In genomic region chr17:46135879-46136562, GRCh38 we compare ENCODE assay signal across 19 cellular contexts. TPM values are rescaled to one million over a fixed set of nuclear protein-coding genes. Genes with fewer than 3 reads are reported as not detected.
A peak's percentile ranks its signal among the peaks of the same experiment; 100 is the strongest.
DNase-seq lines count a peak whose midpoint lies in the region; ATAC-seq, FAIRE-seq and TF ChIP-seq lines count a peak whose summit lies in the region.
"Had no signal": no experiment of that assay in that cellular context is flagged by ENCODE, and none has a peak within 500 bp of the region (broad histone marks: within the 10 kb centered on the region; RNA-seq: fewer than 3 reads in every experiment).

No MANE protein-coding gene starts in this region.

- H3K27ac ChIP-seq in Karpas-422 (ENCODE audit: low read length) (peak overlapping the region; percentile 49), GM12878 (ENCODE audit: control insufficient read depth, insufficient read depth) (peak overlapping the region; percentile 21; the same call in 1 of the 2 replicates), trophoblast cell (ENCODE audit: low read depth, low read length) (no peak overlapping the region)
- H3K27ac ChIP-seq: ovary, Peyer's patch, tibial artery had no signal

- H3K9me3 ChIP-seq in Karpas-422 (ENCODE audit: low read length) (no peaks in the 10 kb centered on the region), GM12878 (replicated peaks; ENCODE audit: control insufficient read depth, insufficient read depth, low read length) (no peaks in the 10 kb centered on the region), trophoblast cell (ENCODE audit: insufficient read depth, low read depth, low read length) (no peaks in the 10 kb centered on the region)
- H3K9me3 ChIP-seq: Caco-2, ovary, Peyer's patch, tibial artery had no signal

- no peak for TF ChIP-seq CTCF in activated CD8-positive, alpha-beta T cell treated with anti-CD3 and anti-CD28 coated beads for 36 hours (IDR thresholded peaks at IDR 0.05)
- no peak for TF ChIP-seq CTCF in GM12878 (IDR thresholded peaks at IDR 0.05 in 2 of 3, conservative IDR thresholded peaks at IDR 0.05 in 1 of 3; ENCODE audit: control insufficient read depth in 2 of 3, extremely low read depth in 1 of 3, insufficient read depth in 1 of 3, low read depth in 3 of 3, low read length in 3 of 3)

- RAD21 ChIA-PET in GM12878 (lab: Charles Lee; ENCODE audit: unreplicated experiment), result interaction anchor here (0.6 to 1.8 kb wide), 4 partner anchors 10 to 51 kb away, joined by 4 to 7 read pairs (median 4); no protein-coding TSS in a partner anchor

- no peaks in the 10 kb centered on the region for H3K27me3 Mint-ChIP-seq in activated CD8-positive, alpha-beta T cell treated with anti-CD3 and anti-CD28 coated beads for 36 hours
- no peaks in the 10 kb centered on the region for H3K27me3 Mint-ChIP-seq in activated CD8-positive, alpha-beta T cell treated with anti-CD3 and anti-CD28 coated beads, Interleukin-2, amount 10 ng/mL, durations not matched to agents 7 days and 5 days (ENCODE audit: low read depth)

- H2BK120ac ChIP-seq in trophoblast cell (ENCODE audit: insufficient read depth, low read length, poor library complexity), result no peak overlapping the region

- H3K9ac ChIP-seq in Karpas-422 (ENCODE audit: low read length), result no peak overlapping the region
- H3K9ac ChIP-seq in GM12878 (ENCODE audit: control insufficient read depth, insufficient read depth, low read length), result no peak overlapping the region
- H3K9ac ChIP-seq in trophoblast cell (ENCODE audit: low read length), result no peak overlapping the region

- H3K4me3 Mint-ChIP-seq in activated CD8-positive, alpha-beta T cell treated with anti-CD3 and anti-CD28 coated beads for 36 hours, result no peak overlapping the region
- H3K4me3 Mint-ChIP-seq in activated CD8-positive, alpha-beta T cell treated with anti-CD3 and anti-CD28 coated beads, Interleukin-2, amount 10 ng/mL, durations not matched to agents 7 days and 5 days, result no peak overlapping the region

- H3K4me1 Mint-ChIP-seq in activated CD8-positive, alpha-beta T cell treated with anti-CD3 and anti-CD28 coated beads for 36 hours (ENCODE audit: low read depth), result peaks cover 90% of the 10 kb centered on the region
- H3K4me1 Mint-ChIP-seq in activated CD8-positive, alpha-beta T cell treated with anti-CD3 and anti-CD28 coated beads, Interleukin-2, amount 10 ng/mL, durations not matched to agents 7 days and 5 days (ENCODE audit: low read depth), result peaks cover 65% of the 10 kb centered on the region

- DNase-seq in activated CD8-positive, alpha-beta T cell treated with anti-CD3 and anti-CD28 coated beads for 36 hours, result no peak
- no peak for DNase-seq in activated CD8-positive, alpha-beta T cell treated with anti-CD3 and anti-CD28 coated beads, Interleukin-2, amount 10 ng/mL, durations not matched to agents 7 days and 5 days
- DNase-seq in Karpas-422 (no peak), GM12878 (ENCODE audit: low read depth, low spot score) (no peak), trophoblast cell (no peak), AG08395 (ENCODE audit: low spot score) (no peak), NCI-H748 (lab: John Stamatoyannopoulos, UW; ENCODE audit: unreplicated experiment) (no peak), mucosa of gallbladder (ENCODE audit: low spot score) (no peak)
- DNase-seq: Caco-2; dorsolateral prefrontal cortex; GDM1; HCEC 1CT; MM.1S; NCI-H2029 treated with DMSO at 0.1 percent for 48 hours; NCI-H82; ovary; Peyer's patch; stimulated activated CD4-positive, alpha-beta T cell treated with anti-CD3 and anti-CD28 coated beads, Interleukin-4, amount 100 ng/mL, for 4 hours; tibial artery had no signal

- TF ChIP-seq POLR2A in GM12878 (IDR thresholded peaks at IDR 0.05; ENCODE audit: low read depth, low read length), result no peak

- no peaks in the 10 kb centered on the region for H3K9me3 Mint-ChIP-seq in activated CD8-positive, alpha-beta T cell treated with anti-CD3 and anti-CD28 coated beads for 36 hours
- peaks cover 3% of the 10 kb centered on the region for H3K9me3 Mint-ChIP-seq in activated CD8-positive, alpha-beta T cell treated with anti-CD3 and anti-CD28 coated beads, Interleukin-2, amount 10 ng/mL, durations not matched to agents 7 days and 5 days (ENCODE audit: insufficient read depth)

- no peaks in the 10 kb centered on the region for H3K9me2 ChIP-seq in Karpas-422 (replicated peaks; ENCODE audit: insufficient read depth, low read length)

- peaks cover 25% of the 10 kb centered on the region for H3K36me3 Mint-ChIP-seq in activated CD8-positive, alpha-beta T cell treated with anti-CD3 and anti-CD28 coated beads for 36 hours (ENCODE audit: low read depth)
- peaks cover 30% of the 10 kb centered on the region for H3K36me3 Mint-ChIP-seq in activated CD8-positive, alpha-beta T cell treated with anti-CD3 and anti-CD28 coated beads, Interleukin-2, amount 10 ng/mL, durations not matched to agents 7 days and 5 days (ENCODE audit: low read depth)

- no peak overlapping the region for H2BK12ac ChIP-seq in trophoblast cell (ENCODE audit: low read length)

- peak overlapping the region; percentile 10 for H3K4me2 ChIP-seq in Karpas-422 (ENCODE audit: low read depth, low read length, poor library complexity, severe bottlenecking)
- H3K4me2 ChIP-seq in GM12878 (ENCODE audit: control insufficient read depth, insufficient read depth), result peak overlapping the region; percentile 26
- no peak overlapping the region for H3K4me2 ChIP-seq in trophoblast cell (ENCODE audit: low read length)

- peak overlapping the region; percentile 58 for H3K27ac Mint-ChIP-seq in activated CD8-positive, alpha-beta T cell treated with anti-CD3 and anti-CD28 coated beads for 36 hours
- no peak overlapping the region for H3K27ac Mint-ChIP-seq in activated CD8-positive, alpha-beta T cell treated with anti-CD3 and anti-CD28 coated beads, Interleukin-2, amount 10 ng/mL, durations not matched to agents 7 days and 5 days

- no peak overlapping the region for H2AK5ac ChIP-seq in trophoblast cell (ENCODE audit: low read length)

- peak; percentile 53 for ATAC-seq in activated CD8-positive, alpha-beta T cell treated with anti-CD3 and anti-CD28 coated beads for 36 hours
- no peak for ATAC-seq in activated CD8-positive, alpha-beta T cell treated with anti-CD3 and anti-CD28 coated beads, Interleukin-2, amount 10 ng/mL, durations not matched to agents 7 days and 5 days
- ATAC-seq in GM12878, result peak; percentile 29

- H4K12ac ChIP-seq in trophoblast cell (ENCODE audit: low read depth, low read length), result no peak overlapping the region

- POLR2A ChIA-PET in activated CD8-positive, alpha-beta T cell treated with anti-CD3 and anti-CD28 coated beads for 36 hours (lab: Charles Lee), result interaction anchor here (0.7 to 1.4 kb wide), 2 partner anchors 18 to 33 kb away, joined by 3 to 5 read pairs; no protein-coding TSS in a partner anchor
- POLR2A ChIA-PET in activated CD8-positive, alpha-beta T cell treated with anti-CD3 and anti-CD28 coated beads, Interleukin-2, amount 10 ng/mL, durations not matched to agents 7 days and 5 days (lab: Charles Lee), result no interaction called here
- POLR2A ChIA-PET in GM12878 (lab: Charles Lee), result interaction anchor here (0.7 to 2.4 kb wide), 3 partner anchors 10 to 33 kb away, joined by 5 to 18 read pairs (median 5); no protein-coding TSS in a partner anchor

- H3K79me2 ChIP-seq in Karpas-422 (ENCODE audit: low read length) (peaks cover 100% of the 10 kb centered on the region), GM12878 (ENCODE audit: control insufficient read depth, insufficient read depth, low read length) (peaks cover 99% of the 10 kb centered on the region), trophoblast cell (ENCODE audit: control insufficient read depth, insufficient read depth, low read length, poor library complexity) (peaks cover 22% of the 10 kb centered on the region)

- H3K14ac ChIP-seq in trophoblast cell (ENCODE audit: low read length), result no peak overlapping the region

- no peak overlapping the region for H4K8ac ChIP-seq in trophoblast cell (ENCODE audit: low read depth, low read length)

- no peak for FAIRE-seq in GM12878 (lab: Jason Lieb, UNC)

- H3K4ac ChIP-seq in trophoblast cell (ENCODE audit: low read depth, low read length), result peak overlapping the region; percentile 85

- no peaks in the 10 kb centered on the region for H3K27me3 ChIP-seq in Karpas-422 (ENCODE audit: low read length)
- no peaks in the 10 kb centered on the region for H3K27me3 ChIP-seq in GM12878 (replicated peaks in 1 of 2; ENCODE audit: control insufficient read depth in 2 of 2, insufficient read depth in 2 of 2, low read length in 1 of 2)
- no peaks in the 10 kb centered on the region for H3K27me3 ChIP-seq in trophoblast cell (ENCODE audit: insufficient read depth, low read length)
- H3K27me3 ChIP-seq: dorsolateral prefrontal cortex, ovary, Peyer's patch, tibial artery had no signal

- H3K36me3 ChIP-seq in Karpas-422 (ENCODE audit: insufficient read depth, low read length) (no peaks in the 10 kb centered on the region), GM12878 (ENCODE audit: control insufficient read depth in 2 of 2, insufficient read depth in 2 of 2, low read length in 1 of 2) (peaks cover 5% of the 10 kb centered on the region in 2 experiments; a peak in 3 of 4 replicates), trophoblast cell (ENCODE audit: control insufficient read depth in 1 of 2, insufficient read depth in 2 of 2, low read length in 2 of 2) (no peaks in the 10 kb centered on the region)
- H3K36me3 ChIP-seq: ovary, Peyer's patch, tibial artery had no signal

- H4K91ac ChIP-seq in trophoblast cell (ENCODE audit: low read depth, low read length), result no peak overlapping the region

- H2AFZ ChIP-seq in Karpas-422 (ENCODE audit: low read length) (no peak overlapping the region), GM12878 (ENCODE audit: control insufficient read depth, low read depth, low read length) (no peak overlapping the region), trophoblast cell (ENCODE audit: insufficient read depth, low read length, poor library complexity) (no peak overlapping the region)

- 82% methylated on average over 3 of the region's 3 CpGs for WGBS in GM12878 (ENCODE audit: insufficient coverage, insufficient replicate concordance, low lambda C conversion rate, missing lambda C conversion rate)
- WGBS in trophoblast cell (ENCODE audit: extremely low coverage, insufficient coverage, insufficient read length), result no CpG with 5 or more reads among the region's 3 CpGs

- H3K4me1 ChIP-seq in Karpas-422 (ENCODE audit: low read length), result peaks cover 88% of the 10 kb centered on the region
- peaks cover 51% of the 10 kb centered on the region for H3K4me1 ChIP-seq in GM12878 (ENCODE audit: control insufficient read depth, insufficient read depth, low read length)
- no peaks in the 10 kb centered on the region for H3K4me1 ChIP-seq in trophoblast cell (ENCODE audit: control insufficient read depth in 1 of 2, insufficient read depth in 2 of 2, low read length in 2 of 2)

- intact Hi-C loops in activated CD8-positive, alpha-beta T cell treated with anti-CD3 and anti-CD28 coated beads for 36 hours (cut with micrococcal nuclease), result loop anchor here (10.0 kb wide), 1 partner anchor 81 kb away; no protein-coding TSS in a partner anchor
- intact Hi-C loops in GM12878 (cut with micrococcal nuclease; ENCODE audit: unreplicated experiment), result no loop called here

- H2BK5ac ChIP-seq in trophoblast cell (ENCODE audit: low read depth, low read length, poor library complexity), result no peak overlapping the region

- no peak overlapping the region for H3K18ac ChIP-seq in trophoblast cell (ENCODE audit: low read length)

- TF ChIP-seq EP300 in GM12878 (IDR thresholded peaks at IDR 0.05; ENCODE audit: borderline replicate concordance in 1 of 2, control insufficient read depth in 1 of 2, low read depth in 2 of 2, low read length in 2 of 2), result no peak

- CTCF ChIA-PET in activated CD8-positive, alpha-beta T cell treated with anti-CD3 and anti-CD28 coated beads for 36 hours (lab: Charles Lee), result no interaction called here
- CTCF ChIA-PET in activated CD8-positive, alpha-beta T cell treated with anti-CD3 and anti-CD28 coated beads, Interleukin-2, amount 10 ng/mL, durations not matched to agents 7 days and 5 days (lab: Charles Lee), result interaction anchor here (1.2 to 1.7 kb wide), 2 partner anchors 10 to 73 kb away, joined by 3 to 5 read pairs; no protein-coding TSS in a partner anchor
- CTCF ChIA-PET in GM12878 (lab: Yijun Ruan, JAX), result interaction anchor here (0.9 to 2.5 kb wide), 8 partner anchors 9 to 51 kb away, joined by 3 to 8 read pairs (median 4); no protein-coding TSS in a partner anchor

- H3K23ac ChIP-seq in trophoblast cell (ENCODE audit: low read length), result no peak overlapping the region

- peaks cover 1% of the 10 kb centered on the region for H3K79me1 ChIP-seq in trophoblast cell (ENCODE audit: low read length)

- H4K20me1 ChIP-seq in Karpas-422 (ENCODE audit: insufficient read depth, low read depth, low read length) (peaks cover 23% of the 10 kb centered on the region), GM12878 (ENCODE audit: control insufficient read depth, insufficient read depth) (peaks cover 11% of the 10 kb centered on the region; the same call in 1 of the 2 replicates)

- in situ Hi-C loops in GM12878 (cut with MboI), result loop anchor here (25.0 kb wide), 1 partner anchor 549 kb away; no protein-coding TSS in a partner anchor

- SMC1A ChIA-PET in GM12878 (lab: Charles Lee; ENCODE audit: uncharacterized antibody, unreplicated experiment), result interaction anchor here (0.7 to 8.9 kb wide), 9 partner anchors 10 to 51 kb away, joined by 3 to 109 read pairs (median 9); no protein-coding TSS in a partner anchor

- TF ChIP-seq RAD21 in GM12878 (IDR thresholded peaks at IDR 0.05; ENCODE audit: insufficient read depth, low read depth, low read length), result no peak

- H3K4me3 ChIP-seq in Karpas-422 (ENCODE audit: low read length) (no peak overlapping the region), GM12878 (no peak overlapping the region), trophoblast cell (ENCODE audit: low read depth, low read length) (no peak overlapping the region)
- H3K4me3 ChIP-seq: dorsolateral prefrontal cortex, ovary, Peyer's patch, tibial artery had no signal

- no TSS peak for BruUV-seq in GM12878 (replicated peaks; lab: Mats Ljungman, UMichigan)

RNA-seq across cellular contexts. Expression of gene KANSL1, which starts 57.2 kb away (rescaled TPM):
- 10 to 100 TPM; 54.4 to 55.3 TPM for total RNA-seq in activated CD8-positive, alpha-beta T cell treated with anti-CD3 and anti-CD28 coated beads for 36 hours
- total RNA-seq in activated CD8-positive, alpha-beta T cell treated with anti-CD3 and anti-CD28 coated beads, Interleukin-2, amount 10 ng/mL, durations not matched to agents 7 days and 5 days, result 10 to 100 TPM; 80.5 to 82.8 TPM
- total RNA-seq in Karpas-422 (2014; rRNA removed; shearing (Covaris generic); ENCODE audit: low replicate concordance), result 127 and 153 TPM in 2 replicates
- 808 and 890 TPM in 2 replicates for total RNA-seq in GM12878 (2013; cell fraction: nucleolus; rRNA removed)
- total RNA-seq in GM12878 (2014; rRNA removed), result 38.1 and 41.9 TPM in 2 replicates
- 55.1 and 58.9 TPM in 2 replicates for total RNA-seq in GM12878 (2014; rRNA removed; fragmentation: Illumina TruSeq; extraction: Trizol)
- total RNA-seq in GM12878 (2021), result 53.1 and 60.6 TPM in 2 replicates
- 19.3 TPM for polyA plus RNA-seq in GM12878 (2011; ENCODE audit: low read depth)
- 29.8 and 35.5 TPM in 2 replicates for polyA plus RNA-seq in GM12878 (2011; rRNA removed)
- 19.6 and 36.4 TPM in 2 replicates for polyA plus RNA-seq in GM12878 (2011; cell fraction: cytosol; rRNA removed)
- 91.2 and 109 TPM in 2 replicates for polyA plus RNA-seq in GM12878 (2011; cell fraction: nucleus; rRNA removed)
- polyA plus RNA-seq in GM12878 (2012), result 21.5 and 25.3 TPM in 2 replicates
- polyA plus RNA-seq in GM12878 (2014; fragmentation: Illumina TruSeq; extraction: Trizol), result 27.4 and 30.2 TPM in 2 replicates
- polyA plus RNA-seq in GM12878 (2014; fragmentation: Nextera tagmentation; extraction: Ambion mirVana), result 1 to 10 TPM; 4.7 to 8.8 TPM
- polyA plus RNA-seq in GM12878 (2014; rRNA removed), result 21.8 and 28.6 TPM in 2 replicates
- polyA plus RNA-seq in GM12878 (2016; fragmentation: Nextera tagmentation; extraction: Ambion mirVana), result 10 to 100 TPM; 17.9 to 22.1 TPM
- polyA minus RNA-seq in GM12878 (2011; rRNA and poly(A)+ RNA removed), result 165 and 213 TPM in 2 replicates
- polyA minus RNA-seq in GM12878 (2011; cell fraction: cytosol; rRNA and poly(A)+ RNA removed), result 49.7 and 57.3 TPM in 2 replicates
- polyA minus RNA-seq in GM12878 (2011; cell fraction: nucleus; rRNA and poly(A)+ RNA removed), result 183 and 241 TPM in 2 replicates
- 34.1 and 34.6 TPM in 2 replicates for polyA plus RNA-seq in trophoblast cell (2013)
- total RNA-seq in mucosa of gallbladder, result 88.1 TPM
